ENCODE assay signal across 2 cellular contexts in genomic region chr2:71852141-71852711, GRCh38.
TF ChIP-seq lines count a peak whose summit lies in the region.

No MANE protein-coding gene starts in this region.

TF ChIP-seq in HepG2, 621 proteins besides CTCF, POLR2A, EP300 and RAD21 (continues in another document):
- no peak for TF ChIP-seq NFIB (CRISPR knock-in tag; IDR thresholded peaks at IDR 0.05; ENCODE audit: borderline replicate concordance)
- no peak for TF ChIP-seq ZBTB2 (CRISPR knock-in tag; IDR thresholded peaks at IDR 0.05; ENCODE audit: low read depth)
- TF ChIP-seq TAF15 (IDR thresholded peaks at IDR 0.05; ENCODE audit: low read depth, low read length, poor library complexity, severe bottlenecking) = no peak
- TF ChIP-seq SRSF4 (IDR thresholded peaks at IDR 0.05; ENCODE audit: low read depth, low read length, poor library complexity, severe bottlenecking) = no peak
- no peak for TF ChIP-seq ZSCAN29 (CRISPR knock-in tag; conservative IDR thresholded peaks at IDR 0.05)
- TF ChIP-seq HMG20B (CRISPR knock-in tag; conservative IDR thresholded peaks at IDR 0.05) = no peak
- no peak for TF ChIP-seq ATM (IDR thresholded peaks at IDR 0.05; ENCODE audit: borderline replicate concordance)
- no peak for TF ChIP-seq ZNF496 (CRISPR knock-in tag; IDR thresholded peaks at IDR 0.05; ENCODE audit: insufficient replicate concordance)
- TF ChIP-seq ZNF18 (CRISPR knock-in tag; IDR thresholded peaks at IDR 0.05; ENCODE audit: insufficient replicate concordance) = no peak
- TF ChIP-seq ZNF672 (CRISPR knock-in tag; IDR thresholded peaks at IDR 0.05) = no peak
- TF ChIP-seq ISL2 (CRISPR knock-in tag; IDR thresholded peaks at IDR 0.05) = no peak
- TF ChIP-seq, protein P1, sequence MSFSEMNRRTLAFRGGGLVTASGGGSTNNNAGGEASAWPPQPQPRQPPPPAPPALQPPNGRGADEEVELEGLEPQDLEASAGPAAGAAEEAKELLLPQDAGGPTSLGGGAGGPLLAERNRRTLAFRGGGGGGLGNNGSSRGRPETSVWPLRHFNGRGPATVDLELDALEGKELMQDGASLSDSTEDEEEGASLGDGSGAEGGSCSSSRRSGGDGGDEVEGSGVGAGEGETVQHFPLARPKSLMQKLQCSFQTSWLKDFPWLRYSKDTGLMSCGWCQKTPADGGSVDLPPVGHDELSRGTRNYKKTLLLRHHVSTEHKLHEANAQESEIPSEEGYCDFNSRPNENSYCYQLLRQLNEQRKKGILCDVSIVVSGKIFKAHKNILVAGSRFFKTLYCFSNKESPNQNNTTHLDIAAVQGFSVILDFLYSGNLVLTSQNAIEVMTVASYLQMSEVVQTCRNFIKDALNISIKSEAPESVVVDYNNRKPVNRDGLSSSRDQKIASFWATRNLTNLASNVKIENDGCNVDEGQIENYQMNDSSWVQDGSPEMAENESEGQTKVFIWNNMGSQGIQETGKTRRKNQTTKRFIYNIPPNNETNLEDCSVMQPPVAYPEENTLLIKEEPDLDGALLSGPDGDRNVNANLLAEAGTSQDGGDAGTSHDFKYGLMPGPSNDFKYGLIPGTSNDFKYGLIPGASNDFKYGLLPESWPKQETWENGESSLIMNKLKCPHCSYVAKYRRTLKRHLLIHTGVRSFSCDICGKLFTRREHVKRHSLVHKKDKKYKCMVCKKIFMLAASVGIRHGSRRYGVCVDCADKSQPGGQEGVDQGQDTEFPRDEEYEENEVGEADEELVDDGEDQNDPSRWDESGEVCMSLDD (CRISPR knock-in tag; IDR thresholded peaks at IDR 0.05; ENCODE audit: borderline replicate concordance) = no peak
- TF ChIP-seq ZNF83 (CRISPR knock-in tag; IDR thresholded peaks at IDR 0.05; ENCODE audit: borderline replicate concordance) = no peak
- TF ChIP-seq KLF13 (CRISPR knock-in tag; IDR thresholded peaks at IDR 0.05) = no peak
- TF ChIP-seq, protein P2, sequence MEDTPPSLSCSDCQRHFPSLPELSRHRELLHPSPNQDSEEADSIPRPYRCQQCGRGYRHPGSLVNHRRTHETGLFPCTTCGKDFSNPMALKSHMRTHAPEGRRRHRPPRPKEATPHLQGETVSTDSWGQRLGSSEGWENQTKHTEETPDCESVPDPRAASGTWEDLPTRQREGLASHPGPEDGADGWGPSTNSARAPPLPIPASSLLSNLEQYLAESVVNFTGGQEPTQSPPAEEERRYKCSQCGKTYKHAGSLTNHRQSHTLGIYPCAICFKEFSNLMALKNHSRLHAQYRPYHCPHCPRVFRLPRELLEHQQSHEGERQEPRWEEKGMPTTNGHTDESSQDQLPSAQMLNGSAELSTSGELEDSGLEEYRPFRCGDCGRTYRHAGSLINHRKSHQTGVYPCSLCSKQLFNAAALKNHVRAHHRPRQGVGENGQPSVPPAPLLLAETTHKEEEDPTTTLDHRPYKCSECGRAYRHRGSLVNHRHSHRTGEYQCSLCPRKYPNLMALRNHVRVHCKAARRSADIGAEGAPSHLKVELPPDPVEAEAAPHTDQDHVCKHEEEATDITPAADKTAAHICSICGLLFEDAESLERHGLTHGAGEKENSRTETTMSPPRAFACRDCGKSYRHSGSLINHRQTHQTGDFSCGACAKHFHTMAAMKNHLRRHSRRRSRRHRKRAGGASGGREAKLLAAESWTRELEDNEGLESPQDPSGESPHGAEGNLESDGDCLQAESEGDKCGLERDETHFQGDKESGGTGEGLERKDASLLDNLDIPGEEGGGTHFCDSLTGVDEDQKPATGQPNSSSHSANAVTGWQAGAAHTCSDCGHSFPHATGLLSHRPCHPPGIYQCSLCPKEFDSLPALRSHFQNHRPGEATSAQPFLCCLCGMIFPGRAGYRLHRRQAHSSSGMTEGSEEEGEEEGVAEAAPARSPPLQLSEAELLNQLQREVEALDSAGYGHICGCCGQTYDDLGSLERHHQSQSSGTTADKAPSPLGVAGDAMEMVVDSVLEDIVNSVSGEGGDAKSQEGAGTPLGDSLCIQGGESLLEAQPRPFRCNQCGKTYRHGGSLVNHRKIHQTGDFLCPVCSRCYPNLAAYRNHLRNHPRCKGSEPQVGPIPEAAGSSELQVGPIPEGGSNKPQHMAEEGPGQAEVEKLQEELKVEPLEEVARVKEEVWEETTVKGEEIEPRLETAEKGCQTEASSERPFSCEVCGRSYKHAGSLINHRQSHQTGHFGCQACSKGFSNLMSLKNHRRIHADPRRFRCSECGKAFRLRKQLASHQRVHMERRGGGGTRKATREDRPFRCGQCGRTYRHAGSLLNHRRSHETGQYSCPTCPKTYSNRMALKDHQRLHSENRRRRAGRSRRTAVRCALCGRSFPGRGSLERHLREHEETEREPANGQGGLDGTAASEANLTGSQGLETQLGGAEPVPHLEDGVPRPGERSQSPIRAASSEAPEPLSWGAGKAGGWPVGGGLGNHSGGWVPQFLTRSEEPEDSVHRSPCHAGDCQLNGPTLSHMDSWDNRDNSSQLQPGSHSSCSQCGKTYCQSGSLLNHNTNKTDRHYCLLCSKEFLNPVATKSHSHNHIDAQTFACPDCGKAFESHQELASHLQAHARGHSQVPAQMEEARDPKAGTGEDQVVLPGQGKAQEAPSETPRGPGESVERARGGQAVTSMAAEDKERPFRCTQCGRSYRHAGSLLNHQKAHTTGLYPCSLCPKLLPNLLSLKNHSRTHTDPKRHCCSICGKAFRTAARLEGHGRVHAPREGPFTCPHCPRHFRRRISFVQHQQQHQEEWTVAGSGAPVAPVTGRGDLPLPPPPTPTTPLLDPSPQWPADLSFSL (CRISPR knock-in tag; IDR thresholded peaks at IDR 0.05) = no peak
- TF ChIP-seq ZNF746 (CRISPR knock-in tag; IDR thresholded peaks at IDR 0.05) = no peak

TF ChIP-seq in endothelial cell of umbilical vein, 7 proteins besides CTCF, POLR2A, EP300 and RAD21:
- TF ChIP-seq EZH2 (IDR thresholded peaks at IDR 0.05; ENCODE audit: borderline replicate concordance, low read depth, low read length, severe bottlenecking) (peak; percentile 33), FOS (IDR thresholded peaks at IDR 0.05; ENCODE audit: borderline replicate concordance, insufficient read depth, low read length) (no peak)
